ENCODE assay signal across 21 cellular contexts in genomic region chr6:124007915-124008688, GRCh38.
DNase-seq lines count a peak whose midpoint lies in the region; ATAC-seq lines count a peak whose summit lies in the region.
"Had no signal": no experiment of that assay in that cellular context is flagged by ENCODE, and none has a peak within 500 bp of the region (broad histone marks: within the 10 kb centered on the region; RNA-seq: fewer than 3 reads in every experiment).

No MANE protein-coding gene starts in this region.

- peaks cover 10 to 24% (median 13%) of the 10 kb centered on the region in 3 donors for H3K4me1 ChIP-seq in skeletal muscle tissue (ENCODE audit: control insufficient read depth in 3 of 3, insufficient read depth in 3 of 3, low read length in 3 of 3)
- H3K4me1 ChIP-seq: Peyer's patch, testis had no signal

- H3K27me3 ChIP-seq in skeletal muscle tissue (ENCODE audit: control insufficient read depth in 3 of 3, insufficient read depth in 3 of 3, low read length in 3 of 3), result no peaks in the 10 kb centered on the region
- H3K27me3 ChIP-seq: esophagus muscularis mucosa, Peyer's patch, testis had no signal

- H3K36me3 ChIP-seq in skeletal muscle tissue (ENCODE audit: control insufficient read depth in 3 of 3, insufficient read depth in 3 of 3, low read length in 3 of 3), result no peaks in the 10 kb centered on the region
- H3K36me3 ChIP-seq: esophagus muscularis mucosa, Peyer's patch had no signal

- H3K9me3 ChIP-seq in skeletal muscle tissue (ENCODE audit: control insufficient read depth in 3 of 3, low read length in 3 of 3), result no peaks in the 10 kb centered on the region
- H3K9me3 ChIP-seq: esophagus muscularis mucosa, Peyer's patch, testis had no signal

- H3K4me3 ChIP-seq in skeletal muscle tissue (ENCODE audit: low read length in 3 of 3), result peak overlapping the region in 2 of 3 donors; percentile 14 to 17
- H3K4me3 ChIP-seq: esophagus muscularis mucosa, Peyer's patch, testis had no signal

- H3K9ac ChIP-seq in skeletal muscle tissue (ENCODE audit: low read depth in 1 of 3, low read length in 3 of 3), result no peak overlapping the region

- peak overlapping the region; percentile 38 for H3K27ac ChIP-seq in skeletal muscle tissue (ENCODE audit: low read depth, low read length)
- H3K27ac ChIP-seq: 22Rv1, esophagus muscularis mucosa, Peyer's patch, testis had no signal

- ATAC-seq in HG02840 (IDR thresholded peaks at IDR 0.05; ENCODE audit: low FRiP score, unreplicated experiment), result no peak
- ATAC-seq: SK-N-SH treated with all-trans-retinoic acid at 6 μM for 48 hours had no signal

- DNase-seq in NCI-H1417 (lab: John Stamatoyannopoulos, UW) (peak in 2 of 3 experiments; percentile 23 to 75), NCI-H1417 treated with DMSO at 0.1 percent for 48 hours (lab: John Stamatoyannopoulos, UW) (no peak), NCI-H748 (lab: John Stamatoyannopoulos, UW; ENCODE audit: unreplicated experiment) (peak; percentile 69), left kidney (ENCODE audit: low read depth, low spot score) (peak; percentile 44), amygdala (lab: John Stamatoyannopoulos, UW) (no peak)
- DNase-seq in stimulated activated CD4-positive, alpha-beta T cell treated with anti-CD3 and anti-CD28 coated beads, Interleukin-2, amount 100 ng/mL, for 24 hours, result no peak
- DNase-seq: activated CD4-positive, CD25-positive, alpha-beta regulatory T cell treated with anti-CD3 and anti-CD28 coated beads, Interleukin-2, amount 50 U/mL, for 72 hours; activated CD8-positive, alpha-beta memory T cell treated with anti-CD3 and anti-CD28 coated beads for 24 hours; activated naive CD8-positive, alpha-beta T cell treated with anti-CD3 and anti-CD28 coated beads, Interleukin-2, amount 10 ng/mL, durations not matched to agents 7 days and 5 days; Calu3; naive B cell; NCI-H82; Peyer's patch; small intestine; T1000; testis had no signal

Comparison
In these comparisons a context has a peak if more than half of its experiments do, and no peak if none do; other contexts are left out.
1. DNase-seq: peak in NCI-H1417 (2 of 3), NCI-H748 (single experiment) and left kidney (single experiment); none in NCI-H1417 treated with DMSO at 0.1 percent for 48 hours (single experiment), amygdala (0 of 56) and stimulated activated CD4-positive, alpha-beta T cell treated with anti-CD3 and anti-CD28 coated beads, Interleukin-2, amount 100 ng/mL, for 24 hours (0 of 2).